In the genomic region with DNA sequence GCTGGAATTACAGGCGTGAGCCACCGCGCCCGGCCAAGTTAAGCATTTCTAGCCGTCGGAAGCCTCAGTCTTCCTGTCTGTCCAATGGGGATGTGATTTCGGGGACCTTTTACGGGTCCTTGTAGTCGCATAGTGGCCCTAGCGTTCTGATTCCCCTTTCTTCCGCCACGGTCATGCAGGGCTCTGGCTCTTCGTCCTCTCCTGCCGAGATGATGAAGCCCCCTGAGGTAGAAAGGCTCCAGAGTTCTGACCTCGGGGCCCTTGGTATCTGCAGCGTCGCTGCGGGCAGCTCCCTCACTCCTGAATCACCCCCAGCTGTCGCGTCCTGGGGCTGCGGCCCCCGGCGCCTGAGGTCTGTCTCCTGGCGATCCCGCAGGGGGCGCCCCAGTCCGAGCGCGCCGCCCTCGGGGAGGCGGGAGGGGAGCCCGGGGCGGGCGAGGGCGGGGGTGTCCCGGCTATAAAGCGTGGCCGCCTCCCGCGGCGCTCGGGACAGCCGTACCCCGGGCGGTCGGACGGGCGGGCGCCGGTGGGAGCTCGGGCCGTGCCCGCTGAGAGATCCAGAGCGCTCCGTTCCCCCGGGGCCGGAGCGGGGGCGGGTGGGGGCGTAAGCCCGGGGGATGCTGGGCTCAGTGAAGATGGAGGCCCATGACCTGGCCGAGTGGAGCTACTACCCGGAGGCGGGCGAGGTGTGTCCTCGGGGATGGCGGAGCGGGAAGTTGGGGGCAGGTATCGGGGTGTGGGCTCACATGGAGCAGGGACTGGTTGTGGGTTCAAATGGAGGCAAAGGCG, we compare ENCODE assay signal across 1 cellular context.
TF ChIP-seq lines count a peak whose summit lies in the region.

FOXA3 (plus strand) TSS at position 487 of the 789 bp plus-strand sequence; CDS start at position 618, 131 bp downstream.

TF ChIP-seq in HEK293, 187 proteins besides CTCF, POLR2A, EP300 and RAD21 (continued from another document and continues in another):
- TF ChIP-seq SP3 (tag by site-specific recombination; IDR thresholded peaks at IDR 0.05), result peak; percentile 28
- no peak for TF ChIP-seq ZNF350 (tag by site-specific recombination; IDR thresholded peaks at IDR 0.05)
- peak; percentile 25; the same call in 1 of the 2 replicates for TF ChIP-seq ZNF623 (tag by site-specific recombination; IDR thresholded peaks at IDR 0.05)
- peak; percentile 74 for TF ChIP-seq ZNF335 (tag by site-specific recombination; conservative IDR thresholded peaks at IDR 0.05)
- TF ChIP-seq ZNF157 (tag by site-specific recombination; IDR thresholded peaks at IDR 0.05), result no peak
- no peak for TF ChIP-seq ZNF530 (tag by site-specific recombination; IDR thresholded peaks at IDR 0.05; ENCODE audit: low read depth)
- TF ChIP-seq ZNF114 (tag by site-specific recombination; IDR thresholded peaks at IDR 0.05), result no peak
- TF ChIP-seq, protein P1, sequence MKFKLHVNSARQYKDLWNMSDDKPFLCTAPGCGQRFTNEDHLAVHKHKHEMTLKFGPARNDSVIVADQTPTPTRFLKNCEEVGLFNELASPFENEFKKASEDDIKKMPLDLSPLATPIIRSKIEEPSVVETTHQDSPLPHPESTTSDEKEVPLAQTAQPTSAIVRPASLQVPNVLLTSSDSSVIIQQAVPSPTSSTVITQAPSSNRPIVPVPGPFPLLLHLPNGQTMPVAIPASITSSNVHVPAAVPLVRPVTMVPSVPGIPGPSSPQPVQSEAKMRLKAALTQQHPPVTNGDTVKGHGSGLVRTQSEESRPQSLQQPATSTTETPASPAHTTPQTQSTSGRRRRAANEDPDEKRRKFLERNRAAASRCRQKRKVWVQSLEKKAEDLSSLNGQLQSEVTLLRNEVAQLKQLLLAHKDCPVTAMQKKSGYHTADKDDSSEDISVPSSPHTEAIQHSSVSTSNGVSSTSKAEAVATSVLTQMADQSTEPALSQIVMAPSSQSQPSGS (tag by site-specific recombination; IDR thresholded peaks at IDR 0.05; ENCODE audit: low read depth), result no peak
- no peak for TF ChIP-seq SCRT1 (tag by site-specific recombination; IDR thresholded peaks at IDR 0.05; ENCODE audit: borderline replicate concordance)
- TF ChIP-seq ZNF211 (tag by site-specific recombination; IDR thresholded peaks at IDR 0.05; ENCODE audit: low read depth), result no peak
- TF ChIP-seq, protein P2, sequence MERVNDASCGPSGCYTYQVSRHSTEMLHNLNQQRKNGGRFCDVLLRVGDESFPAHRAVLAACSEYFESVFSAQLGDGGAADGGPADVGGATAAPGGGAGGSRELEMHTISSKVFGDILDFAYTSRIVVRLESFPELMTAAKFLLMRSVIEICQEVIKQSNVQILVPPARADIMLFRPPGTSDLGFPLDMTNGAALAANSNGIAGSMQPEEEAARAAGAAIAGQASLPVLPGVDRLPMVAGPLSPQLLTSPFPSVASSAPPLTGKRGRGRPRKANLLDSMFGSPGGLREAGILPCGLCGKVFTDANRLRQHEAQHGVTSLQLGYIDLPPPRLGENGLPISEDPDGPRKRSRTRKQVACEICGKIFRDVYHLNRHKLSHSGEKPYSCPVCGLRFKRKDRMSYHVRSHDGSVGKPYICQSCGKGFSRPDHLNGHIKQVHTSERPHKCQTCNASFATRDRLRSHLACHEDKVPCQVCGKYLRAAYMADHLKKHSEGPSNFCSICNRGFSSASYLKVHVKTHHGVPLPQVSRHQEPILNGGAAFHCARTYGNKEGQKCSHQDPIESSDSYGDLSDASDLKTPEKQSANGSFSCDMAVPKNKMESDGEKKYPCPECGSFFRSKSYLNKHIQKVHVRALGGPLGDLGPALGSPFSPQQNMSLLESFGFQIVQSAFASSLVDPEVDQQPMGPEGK (tag by site-specific recombination; IDR thresholded peaks at IDR 0.05), result peak; percentile 64
- peak; percentile 89 for TF ChIP-seq ZIC2 (tag by site-specific recombination; IDR thresholded peaks at IDR 0.05)
- TF ChIP-seq SP2 (tag by site-specific recombination; IDR thresholded peaks at IDR 0.05), result no peak
- TF ChIP-seq ZBTB6 (tag by site-specific recombination; IDR thresholded peaks at IDR 0.05), result no peak
- TF ChIP-seq ZNF529 (tag by site-specific recombination; IDR thresholded peaks at IDR 0.05; ENCODE audit: insufficient replicate concordance), result no peak
- TF ChIP-seq REPIN1 (tag by site-specific recombination; IDR thresholded peaks at IDR 0.05; ENCODE audit: low read depth), result no peak
- TF ChIP-seq, protein P3, sequence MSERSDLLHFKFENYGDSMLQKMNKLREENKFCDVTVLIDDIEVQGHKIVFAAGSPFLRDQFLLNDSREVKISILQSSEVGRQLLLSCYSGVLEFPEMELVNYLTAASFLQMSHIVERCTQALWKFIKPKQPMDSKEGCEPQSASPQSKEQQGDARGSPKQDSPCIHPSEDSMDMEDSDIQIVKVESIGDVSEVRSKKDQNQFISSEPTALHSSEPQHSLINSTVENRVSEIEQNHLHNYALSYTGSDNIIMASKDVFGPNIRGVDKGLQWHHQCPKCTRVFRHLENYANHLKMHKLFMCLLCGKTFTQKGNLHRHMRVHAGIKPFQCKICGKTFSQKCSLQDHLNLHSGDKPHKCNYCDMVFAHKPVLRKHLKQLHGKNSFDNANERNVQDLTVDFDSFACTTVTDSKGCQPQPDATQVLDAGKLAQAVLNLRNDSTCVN (tag by site-specific recombination; optimal IDR thresholded peaks at IDR 0.05), result peak; percentile 26
- no peak for TF ChIP-seq ZSCAN5A (tag by site-specific recombination; IDR thresholded peaks at IDR 0.05)
- no peak for TF ChIP-seq ZSCAN16 (tag by site-specific recombination; IDR thresholded peaks at IDR 0.05)
- TF ChIP-seq MZF1 (tag by site-specific recombination; IDR thresholded peaks at IDR 0.05; ENCODE audit: borderline replicate concordance), result no peak
- peak; percentile 67; the same call in 1 of the 2 replicates for TF ChIP-seq GLIS2 (tag by site-specific recombination; IDR thresholded peaks at IDR 0.05)
- TF ChIP-seq, protein P4, sequence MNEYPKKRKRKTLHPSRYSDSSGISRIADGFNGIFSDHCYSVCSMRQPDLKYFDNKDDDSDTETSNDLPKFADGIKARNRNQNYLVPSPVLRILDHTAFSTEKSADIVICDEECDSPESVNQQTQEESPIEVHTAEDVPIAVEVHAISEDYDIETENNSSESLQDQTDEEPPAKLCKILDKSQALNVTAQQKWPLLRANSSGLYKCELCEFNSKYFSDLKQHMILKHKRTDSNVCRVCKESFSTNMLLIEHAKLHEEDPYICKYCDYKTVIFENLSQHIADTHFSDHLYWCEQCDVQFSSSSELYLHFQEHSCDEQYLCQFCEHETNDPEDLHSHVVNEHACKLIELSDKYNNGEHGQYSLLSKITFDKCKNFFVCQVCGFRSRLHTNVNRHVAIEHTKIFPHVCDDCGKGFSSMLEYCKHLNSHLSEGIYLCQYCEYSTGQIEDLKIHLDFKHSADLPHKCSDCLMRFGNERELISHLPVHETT (tag by site-specific recombination; IDR thresholded peaks at IDR 0.05), result no peak
- no peak for TF ChIP-seq ZNF654 (tag by site-specific recombination; IDR thresholded peaks at IDR 0.05; ENCODE audit: low read depth)
- no peak for TF ChIP-seq ZFP37 (tag by site-specific recombination; IDR thresholded peaks at IDR 0.05)
- no peak; the same call in 1 of the 2 replicates for TF ChIP-seq KLF9 (tag by site-specific recombination; IDR thresholded peaks at IDR 0.05; ENCODE audit: low read depth)
- TF ChIP-seq ZNF596 (tag by site-specific recombination; IDR thresholded peaks at IDR 0.05), result no peak
- no peak for TF ChIP-seq ZNF140 (tag by site-specific recombination; IDR thresholded peaks at IDR 0.05)
- no peak for TF ChIP-seq OSR2 (tag by site-specific recombination; IDR thresholded peaks at IDR 0.05)
- TF ChIP-seq, protein P5, sequence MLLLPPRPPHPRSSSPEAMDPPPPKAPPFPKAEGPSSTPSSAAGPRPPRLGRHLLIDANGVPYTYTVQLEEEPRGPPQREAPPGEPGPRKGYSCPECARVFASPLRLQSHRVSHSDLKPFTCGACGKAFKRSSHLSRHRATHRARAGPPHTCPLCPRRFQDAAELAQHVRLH (tag by site-specific recombination; IDR thresholded peaks at IDR 0.05), result no peak; the same call in 1 of the 2 replicates
- TF ChIP-seq ZBTB44 (tag by site-specific recombination; IDR thresholded peaks at IDR 0.05), result peak; percentile 22; the same call in 1 of the 2 replicates
- no peak for TF ChIP-seq ZNF555 (tag by site-specific recombination; conservative IDR thresholded peaks at IDR 0.05)
- no peak for TF ChIP-seq ZNF488 (tag by site-specific recombination; IDR thresholded peaks at IDR 0.05)
- no peak for TF ChIP-seq ZNF473 (tag by site-specific recombination; IDR thresholded peaks at IDR 0.05)
- TF ChIP-seq, protein P6, sequence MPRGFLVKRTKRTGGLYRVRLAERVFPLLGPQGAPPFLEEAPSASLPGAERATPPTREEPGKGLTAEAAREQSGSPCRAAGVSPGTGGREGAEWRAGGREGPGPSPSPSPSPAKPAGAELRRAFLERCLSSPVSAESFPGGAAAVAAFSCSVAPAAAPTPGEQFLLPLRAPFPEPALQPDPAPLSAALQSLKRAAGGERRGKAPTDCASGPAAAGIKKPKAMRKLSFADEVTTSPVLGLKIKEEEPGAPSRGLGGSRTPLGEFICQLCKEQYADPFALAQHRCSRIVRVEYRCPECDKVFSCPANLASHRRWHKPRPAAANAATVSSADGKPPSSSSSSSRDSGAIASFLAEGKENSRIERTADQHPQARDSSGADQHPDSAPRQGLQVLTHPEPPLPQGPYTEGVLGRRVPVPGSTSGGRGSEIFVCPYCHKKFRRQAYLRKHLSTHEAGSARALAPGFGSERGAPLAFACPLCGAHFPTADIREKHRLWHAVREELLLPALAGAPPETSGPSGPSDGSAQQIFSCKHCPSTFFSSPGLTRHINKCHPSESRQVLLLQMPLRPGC (tag by site-specific recombination; IDR thresholded peaks at IDR 0.05), result no peak
- TF ChIP-seq ZNF843 (tag by site-specific recombination; IDR thresholded peaks at IDR 0.05), result no peak
- no peak for TF ChIP-seq IKZF3 (tag by site-specific recombination; IDR thresholded peaks at IDR 0.05)
- peak; percentile 84; the same call in 1 of the 2 replicates for TF ChIP-seq GLIS1 (tag by site-specific recombination; IDR thresholded peaks at IDR 0.05)
- TF ChIP-seq ZNF302 (tag by site-specific recombination; IDR thresholded peaks at IDR 0.05; ENCODE audit: low read depth), result no peak
- TF ChIP-seq ZFHX2 (tag by site-specific recombination; conservative IDR thresholded peaks at IDR 0.05), result peak; percentile 81
- TF ChIP-seq, protein P7, sequence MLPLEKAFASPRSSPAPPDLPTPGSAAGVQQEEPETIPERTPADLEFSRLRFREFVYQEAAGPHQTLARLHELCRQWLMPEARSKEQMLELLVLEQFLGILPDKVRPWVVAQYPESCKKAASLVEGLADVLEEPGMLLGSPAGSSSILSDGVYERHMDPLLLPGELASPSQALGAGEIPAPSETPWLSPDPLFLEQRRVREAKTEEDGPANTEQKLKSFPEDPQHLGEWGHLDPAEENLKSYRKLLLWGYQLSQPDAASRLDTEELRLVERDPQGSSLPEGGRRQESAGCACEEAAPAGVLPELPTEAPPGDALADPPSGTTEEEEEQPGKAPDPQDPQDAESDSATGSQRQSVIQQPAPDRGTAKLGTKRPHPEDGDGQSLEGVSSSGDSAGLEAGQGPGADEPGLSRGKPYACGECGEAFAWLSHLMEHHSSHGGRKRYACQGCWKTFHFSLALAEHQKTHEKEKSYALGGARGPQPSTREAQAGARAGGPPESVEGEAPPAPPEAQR (tag by site-specific recombination; IDR thresholded peaks at IDR 0.05), result no peak
- TF ChIP-seq ZNF830 (tag by site-specific recombination; IDR thresholded peaks at IDR 0.05; ENCODE audit: low read depth), result no peak
- no peak for TF ChIP-seq FEZF1 (tag by site-specific recombination; IDR thresholded peaks at IDR 0.05)
- no peak for TF ChIP-seq SP7 (tag by site-specific recombination; IDR thresholded peaks at IDR 0.05)
- TF ChIP-seq ZBTB8A (tag by site-specific recombination; IDR thresholded peaks at IDR 0.05), result no peak
